Comparison of ENCODE assay signal across 1 cellular context in genomic region chr1:154183045-154183968, GRCh38.
TF ChIP-seq lines count a peak whose summit lies in the region.

No MANE protein-coding gene starts in this region.

TF ChIP-seq in HepG2, 621 proteins besides CTCF, POLR2A, EP300 and RAD21 (continued from another document and continues in another):
- TF ChIP-seq ZNF800 (CRISPR knock-in tag; IDR thresholded peaks at IDR 0.05) = no peak
- TF ChIP-seq POGZ (CRISPR knock-in tag; IDR thresholded peaks at IDR 0.05) = peak; percentile 74
- TF ChIP-seq ZNF337 (CRISPR knock-in tag; IDR thresholded peaks at IDR 0.05; ENCODE audit: borderline replicate concordance, low read depth) = no peak; the same call in 1 of the 2 replicates
- peak; percentile 87 for TF ChIP-seq EED (CRISPR knock-in tag; IDR thresholded peaks at IDR 0.05)
- TF ChIP-seq ZBTB34 (CRISPR knock-in tag; IDR thresholded peaks at IDR 0.05) = peak; percentile 49; the same call in 1 of the 2 replicates
- no peak for TF ChIP-seq ZSCAN30 (CRISPR knock-in tag; IDR thresholded peaks at IDR 0.05)
- no peak for TF ChIP-seq SNAPC5 (CRISPR knock-in tag; IDR thresholded peaks at IDR 0.05; ENCODE audit: borderline replicate concordance)
- peak; percentile 42; the same call in 1 of the 2 replicates for TF ChIP-seq ZSCAN25 (CRISPR knock-in tag; IDR thresholded peaks at IDR 0.05)
- peak; percentile 75 for TF ChIP-seq RXRA (CRISPR knock-in tag; IDR thresholded peaks at IDR 0.05)
- no peak for TF ChIP-seq ZNF496 (CRISPR knock-in tag; IDR thresholded peaks at IDR 0.05; ENCODE audit: insufficient replicate concordance)
- TF ChIP-seq BCL3 (CRISPR knock-in tag; IDR thresholded peaks at IDR 0.05) = peak; percentile 89
- TF ChIP-seq ZNF282 (IDR thresholded peaks at IDR 0.05; ENCODE audit: partially characterized antibody) = no peak
- TF ChIP-seq, protein P1, sequence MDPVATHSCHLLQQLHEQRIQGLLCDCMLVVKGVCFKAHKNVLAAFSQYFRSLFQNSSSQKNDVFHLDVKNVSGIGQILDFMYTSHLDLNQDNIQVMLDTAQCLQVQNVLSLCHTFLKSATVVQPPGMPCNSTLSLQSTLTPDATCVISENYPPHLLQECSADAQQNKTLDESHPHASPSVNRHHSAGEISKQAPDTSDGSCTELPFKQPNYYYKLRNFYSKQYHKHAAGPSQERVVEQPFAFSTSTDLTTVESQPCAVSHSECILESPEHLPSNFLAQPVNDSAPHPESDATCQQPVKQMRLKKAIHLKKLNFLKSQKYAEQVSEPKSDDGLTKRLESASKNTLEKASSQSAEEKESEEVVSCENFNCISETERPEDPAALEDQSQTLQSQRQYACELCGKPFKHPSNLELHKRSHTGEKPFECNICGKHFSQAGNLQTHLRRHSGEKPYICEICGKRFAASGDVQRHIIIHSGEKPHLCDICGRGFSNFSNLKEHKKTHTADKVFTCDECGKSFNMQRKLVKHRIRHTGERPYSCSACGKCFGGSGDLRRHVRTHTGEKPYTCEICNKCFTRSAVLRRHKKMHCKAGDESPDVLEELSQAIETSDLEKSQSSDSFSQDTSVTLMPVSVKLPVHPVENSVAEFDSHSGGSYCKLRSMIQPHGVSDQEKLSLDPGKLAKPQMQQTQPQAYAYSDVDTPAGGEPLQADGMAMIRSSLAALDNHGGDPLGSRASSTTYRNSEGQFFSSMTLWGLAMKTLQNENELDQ (CRISPR knock-in tag; IDR thresholded peaks at IDR 0.05; ENCODE audit: borderline replicate concordance) = no peak
- TF ChIP-seq NFE2 (CRISPR knock-in tag; IDR thresholded peaks at IDR 0.05) = no peak
- peak; percentile 93 for TF ChIP-seq IRF2 (CRISPR knock-in tag; IDR thresholded peaks at IDR 0.05)
- TF ChIP-seq ARHGAP35 (CRISPR knock-in tag; IDR thresholded peaks at IDR 0.05; ENCODE audit: borderline replicate concordance) = peak; percentile 80; the same call in 1 of the 2 replicates
- peak; percentile 83 for TF ChIP-seq ZNF776 (CRISPR knock-in tag; IDR thresholded peaks at IDR 0.05)
- no peak for TF ChIP-seq ZBTB3 (CRISPR knock-in tag; IDR thresholded peaks at IDR 0.05; ENCODE audit: borderline replicate concordance, low read depth)
- peak; percentile 89 for TF ChIP-seq ZNF335 (CRISPR knock-in tag; IDR thresholded peaks at IDR 0.05)
- TF ChIP-seq FOXK1 (CRISPR knock-in tag; IDR thresholded peaks at IDR 0.05; ENCODE audit: borderline replicate concordance, low read depth) = peak; percentile 87; the same call in 1 of the 2 replicates
- TF ChIP-seq ELF1 (CRISPR knock-in tag; IDR thresholded peaks at IDR 0.05) = peak; percentile 98
- no peak for TF ChIP-seq MAFK (conservative IDR thresholded peaks at IDR 0.05 in 1 of 2, IDR thresholded peaks at IDR 0.05 in 1 of 2; ENCODE audit: low read length in 2 of 2)
- TF ChIP-seq MIXL1 (CRISPR knock-in tag; IDR thresholded peaks at IDR 0.05) = peak; percentile 84
- peak; percentile 73; the same call in 1 of the 2 replicates for TF ChIP-seq ZBTB38 (CRISPR knock-in tag; IDR thresholded peaks at IDR 0.05)
- TF ChIP-seq HNRNPUL1 (IDR thresholded peaks at IDR 0.05; ENCODE audit: low read depth, low read length) = no peak
- TF ChIP-seq, protein P2, sequence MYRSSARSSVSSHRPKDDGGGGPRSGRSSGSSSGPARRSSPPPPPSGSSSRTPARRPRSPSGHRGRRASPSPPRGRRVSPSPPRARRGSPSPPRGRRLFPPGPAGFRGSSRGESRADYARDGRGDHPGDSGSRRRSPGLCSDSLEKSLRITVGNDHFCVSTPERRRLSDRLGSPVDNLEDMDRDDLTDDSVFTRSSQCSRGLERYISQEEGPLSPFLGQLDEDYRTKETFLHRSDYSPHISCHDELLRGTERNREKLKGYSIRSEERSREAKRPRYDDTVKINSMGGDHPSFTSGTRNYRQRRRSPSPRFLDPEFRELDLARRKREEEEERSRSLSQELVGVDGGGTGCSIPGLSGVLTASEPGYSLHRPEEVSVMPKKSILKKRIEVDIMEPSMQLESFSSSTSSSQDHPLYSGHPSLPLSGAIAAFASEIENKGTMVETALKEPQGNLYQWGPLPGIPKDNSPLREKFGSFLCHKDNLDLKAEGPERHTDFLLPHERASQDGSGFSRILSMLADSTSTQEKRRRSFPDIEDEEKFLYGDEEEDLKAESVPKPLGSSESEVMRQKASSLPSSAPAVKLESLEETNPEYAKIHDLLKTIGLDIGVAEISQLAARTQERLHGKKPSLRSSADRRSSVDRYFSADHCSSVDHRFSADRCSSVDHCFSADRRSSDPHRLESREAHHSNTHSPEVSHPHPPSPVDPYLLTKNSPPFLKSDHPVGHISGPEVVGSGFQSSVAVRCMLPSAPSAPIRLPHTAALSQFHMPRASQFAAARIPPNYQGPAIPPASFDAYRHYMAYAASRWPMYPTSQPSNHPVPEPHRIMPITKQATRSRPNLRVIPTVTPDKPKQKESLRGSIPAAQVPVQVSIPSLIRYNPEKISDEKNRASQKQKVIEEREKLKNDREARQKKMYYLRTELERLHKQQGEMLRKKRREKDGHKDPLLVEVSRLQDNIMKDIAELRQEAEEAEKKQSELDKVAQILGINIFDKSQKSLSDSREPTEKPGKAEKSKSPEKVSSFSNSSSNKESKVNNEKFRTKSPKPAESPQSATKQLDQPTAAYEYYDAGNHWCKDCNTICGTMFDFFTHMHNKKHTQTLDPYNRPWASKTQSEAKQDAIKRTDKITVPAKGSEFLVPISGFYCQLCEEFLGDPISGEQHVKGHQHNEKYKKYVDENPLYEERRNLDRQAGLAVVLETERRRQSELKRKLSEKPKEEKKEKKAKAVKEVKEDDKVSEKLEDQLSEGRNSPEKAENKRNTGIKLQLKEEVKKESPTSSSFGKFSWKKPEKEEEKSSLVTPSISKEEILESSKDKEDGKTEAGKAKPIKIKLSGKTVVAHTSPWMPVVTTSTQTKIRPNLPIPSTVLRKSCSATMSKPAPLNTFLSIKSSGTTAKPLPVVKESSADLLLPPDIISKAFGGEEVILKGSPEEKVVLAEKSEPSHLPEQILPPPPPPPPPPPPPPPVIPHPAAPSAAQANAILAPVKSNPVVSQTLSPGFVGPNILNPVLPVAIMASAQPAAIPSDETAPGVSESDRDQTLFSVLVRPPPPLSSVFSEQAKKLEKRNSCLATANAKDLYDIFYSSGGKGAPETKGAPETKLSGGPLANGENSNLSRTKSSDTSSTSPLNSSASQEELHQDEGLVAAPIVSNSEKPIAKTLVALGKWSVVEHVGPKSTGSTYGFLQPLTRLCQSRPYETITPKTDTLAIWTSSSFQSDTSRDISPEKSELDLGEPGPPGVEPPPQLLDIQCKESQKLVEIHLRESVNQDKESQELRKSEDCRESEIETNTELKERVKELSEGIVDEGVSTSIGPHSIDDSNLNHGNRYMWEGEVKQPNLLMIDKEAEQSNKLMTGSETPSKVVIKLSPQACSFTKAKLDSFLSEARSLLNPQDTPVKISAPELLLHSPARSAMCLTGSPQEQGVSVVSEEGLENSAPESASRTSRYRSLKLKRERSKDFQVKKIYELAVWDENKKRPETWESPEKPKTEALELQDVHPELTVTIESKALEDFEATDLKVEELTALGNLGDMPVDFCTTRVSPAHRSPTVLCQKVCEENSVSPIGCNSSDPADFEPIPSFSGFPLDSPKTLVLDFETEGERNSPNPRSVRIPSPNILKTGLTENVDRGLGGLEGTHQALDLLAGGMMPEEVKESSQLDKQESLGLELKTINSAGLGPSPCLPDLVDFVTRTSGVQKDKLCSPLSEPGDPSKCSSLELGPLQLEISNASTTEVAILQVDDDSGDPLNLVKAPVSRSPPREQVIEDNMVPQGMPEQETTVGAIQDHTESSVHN (CRISPR knock-in tag; IDR thresholded peaks at IDR 0.05) = no peak
- TF ChIP-seq, protein P3, sequence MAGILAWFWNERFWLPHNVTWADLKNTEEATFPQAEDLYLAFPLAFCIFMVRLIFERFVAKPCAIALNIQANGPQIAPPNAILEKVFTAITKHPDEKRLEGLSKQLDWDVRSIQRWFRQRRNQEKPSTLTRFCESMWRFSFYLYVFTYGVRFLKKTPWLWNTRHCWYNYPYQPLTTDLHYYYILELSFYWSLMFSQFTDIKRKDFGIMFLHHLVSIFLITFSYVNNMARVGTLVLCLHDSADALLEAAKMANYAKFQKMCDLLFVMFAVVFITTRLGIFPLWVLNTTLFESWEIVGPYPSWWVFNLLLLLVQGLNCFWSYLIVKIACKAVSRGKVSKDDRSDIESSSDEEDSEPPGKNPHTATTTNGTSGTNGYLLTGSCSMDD (CRISPR knock-in tag; IDR thresholded peaks at IDR 0.05) = 0 out of 2 replicates have a peak, but pooled peaks have one; percentile 5
- peak; percentile 82; the same call in 1 of the 2 replicates for TF ChIP-seq E2F2 (CRISPR knock-in tag; IDR thresholded peaks at IDR 0.05; ENCODE audit: borderline replicate concordance)
- 0 out of 2 replicates have a peak, but pooled peaks have one; percentile 18 for TF ChIP-seq ZBTB39 (CRISPR knock-in tag; IDR thresholded peaks at IDR 0.05)
- peak; percentile 46; the same call in 1 of the 2 replicates for TF ChIP-seq MLX (CRISPR knock-in tag; IDR thresholded peaks at IDR 0.05)
- peak; percentile 87 for TF ChIP-seq POLR2AphosphoS5 (IDR thresholded peaks at IDR 0.05; ENCODE audit: low read depth, low read length)
- 0 out of 2 replicates have a peak, but pooled peaks have one; percentile 7 for TF ChIP-seq ZNF652 (CRISPR knock-in tag; IDR thresholded peaks at IDR 0.05; ENCODE audit: borderline replicate concordance, low read depth)
- TF ChIP-seq SRY (CRISPR knock-in tag; IDR thresholded peaks at IDR 0.05) = peak; percentile 67; the same call in 1 of the 2 replicates
- TF ChIP-seq, protein P4, sequence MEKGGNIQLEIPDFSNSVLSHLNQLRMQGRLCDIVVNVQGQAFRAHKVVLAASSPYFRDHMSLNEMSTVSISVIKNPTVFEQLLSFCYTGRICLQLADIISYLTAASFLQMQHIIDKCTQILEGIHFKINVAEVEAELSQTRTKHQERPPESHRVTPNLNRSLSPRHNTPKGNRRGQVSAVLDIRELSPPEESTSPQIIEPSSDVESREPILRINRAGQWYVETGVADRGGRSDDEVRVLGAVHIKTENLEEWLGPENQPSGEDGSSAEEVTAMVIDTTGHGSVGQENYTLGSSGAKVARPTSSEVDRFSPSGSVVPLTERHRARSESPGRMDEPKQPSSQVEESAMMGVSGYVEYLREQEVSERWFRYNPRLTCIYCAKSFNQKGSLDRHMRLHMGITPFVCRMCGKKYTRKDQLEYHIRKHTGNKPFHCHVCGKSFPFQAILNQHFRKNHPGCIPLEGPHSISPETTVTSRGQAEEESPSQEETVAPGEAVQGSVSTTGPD (CRISPR knock-in tag; IDR thresholded peaks at IDR 0.05) = peak; percentile 95
